8 cellular contexts compared by ENCODE assay signal in genomic region chr5:136014049-136014516, GRCh38. TPM values are rescaled to one million over a fixed set of nuclear protein-coding genes. Genes with fewer than 3 reads are reported as not detected.
DNase-seq lines count a peak whose midpoint lies in the region; ATAC-seq and TF ChIP-seq lines count a peak whose summit lies in the region.

No MANE protein-coding gene starts in this region.

- H3K79me2 ChIP-seq in GM23338 (replicated peaks; ENCODE audit: insufficient read depth) = no peaks in the 10 kb centered on the region

- DNase-seq in Daoy (ENCODE audit: low read depth) (peak; percentile 77), GM23338 (ENCODE audit: low spot score) (no peak), RPMI7951 (ENCODE audit: low read depth) (peak; percentile 68), kidney tubule cell (ENCODE audit: low spot score) (peak; percentile 53), DMS79 (lab: John Stamatoyannopoulos, UW) (no peak), HEK293T (ENCODE audit: extremely low spot score) (no peak), HPDE6-E6E7 (ENCODE audit: extremely low spot score) (no peak)

- no peaks in the 10 kb centered on the region for H3F3A ChIP-seq in GM23338 (replicated peaks; ENCODE audit: low read depth)

- no peaks in the 10 kb centered on the region for H3K36me3 ChIP-seq in GM23338 (ENCODE audit: insufficient read depth)

- peaks cover 17% of the 10 kb centered on the region; the same call in 1 of the 2 replicates for H3K9me2 ChIP-seq in GM23338 (ENCODE audit: insufficient read depth)

- CTCF ChIA-PET in HEK293T (lab: Yijun Ruan, JAX) = interaction anchor here (1.0 kb wide), 1 partner anchor 12 kb away, joined by 3 read pairs; no protein-coding TSS in a partner anchor

- H3K4me3 Mint-ChIP-seq in GM23338 = no peak overlapping the region

- H3K4me3 ChIP-seq in GM23338 = no peak overlapping the region

- no peaks in the 10 kb centered on the region for H3K9me3 Mint-ChIP-seq in GM23338

- H2AFZ ChIP-seq in GM23338 = 0 out of 2 replicates have a peak overlapping the region, but pooled peaks have one; percentile 43

- POLR2A ChIA-PET in HEK293T (lab: Yijun Ruan, JAX) = no interaction called here

- no peaks in the 10 kb centered on the region for H3K4me1 ChIP-seq in GM23338 (ENCODE audit: insufficient read depth)

- no peaks in the 10 kb centered on the region for H3K27me3 ChIP-seq in GM23338 (ENCODE audit: insufficient read depth)

- ATAC-seq in GM23338 (no peak), esophagus mucosa (no peak)

- no peaks in the 10 kb centered on the region for H3K36me3 Mint-ChIP-seq in GM23338 (ENCODE audit: low read depth)

- no peaks in the 10 kb centered on the region for H4K20me1 ChIP-seq in GM23338 (replicated peaks; ENCODE audit: insufficient read depth)

- TF ChIP-seq CTCF in GM23338 (conservative IDR thresholded peaks at IDR 0.05; ENCODE audit: low read depth in 2 of 2) = no peak

- no peaks in the 10 kb centered on the region for H3K27me3 Mint-ChIP-seq in GM23338 (ENCODE audit: insufficient read depth, low read depth, poor library complexity)

- H3K27ac Mint-ChIP-seq in GM23338 = no peak overlapping the region

- no peak overlapping the region for H3K4me2 ChIP-seq in GM23338

- H3K27ac ChIP-seq in GM23338 (ENCODE audit: low read depth) = no peak overlapping the region

- peaks cover under 1% of the 10 kb centered on the region; the same call in 1 of the 3 replicates for H3K4me1 Mint-ChIP-seq in GM23338

TF ChIP-seq in GM23338, 12 proteins besides CTCF, POLR2A, EP300 and RAD21 (continues in another document):
- TF ChIP-seq ETS1 (IDR thresholded peaks at IDR 0.05) = no peak
- TF ChIP-seq ZNF114 (CRISPR knock-in tag; IDR thresholded peaks at IDR 0.05) = no peak
- no peak for TF ChIP-seq CREB1 (CRISPR knock-in tag; IDR thresholded peaks at IDR 0.05; ENCODE audit: low read depth)
- TF ChIP-seq NANOG (IDR thresholded peaks at IDR 0.05; ENCODE audit: borderline replicate concordance) = no peak

TF ChIP-seq in HEK293T, 16 proteins besides CTCF, POLR2A, EP300 and RAD21:
- TF ChIP-seq BHLHE40 (IDR thresholded peaks at IDR 0.05; ENCODE audit: borderline replicate concordance) (no peak), FOXK2 (IDR thresholded peaks at IDR 0.05) (no peak), ZNF384 (IDR thresholded peaks at IDR 0.05) (no peak), HDGF (IDR thresholded peaks at IDR 0.05; ENCODE audit: borderline replicate concordance) (no peak), FOXM1 (IDR thresholded peaks at IDR 0.05; ENCODE audit: borderline replicate concordance) (no peak), CTBP1 (IDR thresholded peaks at IDR 0.05; ENCODE audit: borderline replicate concordance) (no peak), TARDBP (IDR thresholded peaks at IDR 0.05) (no peak), PKNOX1 (IDR thresholded peaks at IDR 0.05) (no peak)

RNA-seq across cellular contexts. Expression of gene TGFBI, which starts 14.7 kb away (rescaled TPM):
- 1,514 and 1,682 TPM in 2 replicates for total RNA-seq in Daoy (2014; rRNA removed; shearing (Covaris generic))
- total RNA-seq in GM23338 (2014; rRNA removed; shearing (Covaris generic)) = 8.2 and 8.9 TPM in 2 replicates
- polyA plus RNA-seq in GM23338 (2016; fragmentation: Nextera tagmentation; extraction: Ambion mirVana) = 8.0 and 9.4 TPM in 2 replicates
- 976 and 1,163 TPM in 2 replicates for total RNA-seq in RPMI7951 (2014; rRNA removed; shearing (Covaris generic))
- 13.4 TPM for total RNA-seq in esophagus mucosa

RNA-seq across cellular contexts. Expression of gene LECT2, which starts 59.3 kb away (rescaled TPM):
- total RNA-seq in Daoy (2014; rRNA removed; shearing (Covaris generic)) = not detected in 2 replicates
- total RNA-seq in GM23338 (2014; rRNA removed; shearing (Covaris generic)) = not detected in 2 replicates
- polyA plus RNA-seq in GM23338 (2016; fragmentation: Nextera tagmentation; extraction: Ambion mirVana) = 0.43 and 0.45 TPM in 2 replicates
- total RNA-seq in RPMI7951 (2014; rRNA removed; shearing (Covaris generic)) = not detected in 2 replicates
- not detected for total RNA-seq in esophagus mucosa

Comparison
In these comparisons a context has a peak if more than half of its experiments do, and no peak if none do; other contexts are left out.
1. DNase-seq: peak in Daoy (single experiment), RPMI7951 (single experiment) and kidney tubule cell (single experiment); none in GM23338 (single experiment), DMS79 (single experiment), HEK293T (single experiment) and HPDE6-E6E7 (single experiment).
2. RNA of gene TGFBI, which starts 14.7 kb away (total RNA-seq): 1,514 to 1,682 TPM in Daoy and 976 to 1,163 TPM in RPMI7951; 13.4 TPM in esophagus mucosa (single experiment) and 8.2 to 8.9 TPM in GM23338; every median in the first group is over 10 times any median in the second.